ENCODE assay signal across 8 cellular contexts in genomic region chr15:85379403-85380131, GRCh38. TPM values are rescaled to one million over a fixed set of nuclear protein-coding genes. Genes with fewer than 3 reads are reported as not detected.
DNase-seq lines count a peak whose midpoint lies in the region; ATAC-seq, FAIRE-seq and TF ChIP-seq lines count a peak whose summit lies in the region.

No MANE protein-coding gene starts in this region.

- peak overlapping the region; percentile 80 for H3K4me2 ChIP-seq in OCI-LY1 (ENCODE audit: low read length)

- H2AFZ ChIP-seq in OCI-LY1 (ENCODE audit: low read length), result peak overlapping the region; percentile 58

- no peak for FAIRE-seq in kidney (lab: Jason Lieb, UNC)

- intact Hi-C loops in kidney (cut with DNase I), result no loop called here

- H3K9me3 ChIP-seq in OCI-LY1 (ENCODE audit: low read length) (no peaks in the 10 kb centered on the region), kidney (ENCODE audit: control insufficient read depth in 1 of 2, low read length in 2 of 2) (no peaks in the 10 kb centered on the region)

- H3K9me3 Mint-ChIP-seq in activated naive CD8-positive, alpha-beta T cell (ENCODE audit: low read depth), result no peaks in the 10 kb centered on the region

- peak; percentile 10 for DNase-seq in Daoy (ENCODE audit: low read depth)
- DNase-seq in kidney, result no peak
- DNase-seq in stimulated activated CD4-positive, alpha-beta T cell treated with anti-CD3 and anti-CD28 coated beads, TNF-alpha, amount 100 ng/mL, for 24 hours (ENCODE audit: low read depth in 3 of 3), result peak in 2 of 3 experiments; percentile 16 to 30
- DNase-seq in cerebellar cortex (ENCODE audit: low spot score), result no peak
- no peak for DNase-seq in NCI-H774 (lab: John Stamatoyannopoulos, UW)

- H3K9ac ChIP-seq in OCI-LY1 (ENCODE audit: low read length) (peak overlapping the region; percentile 73), kidney (ENCODE audit: low read length in 2 of 2) (peak overlapping the region; percentile 5 to 63)

- H4K20me1 ChIP-seq in OCI-LY1 (ENCODE audit: insufficient read depth, low read length), result no peaks in the 10 kb centered on the region

- H3K4me1 Mint-ChIP-seq in activated naive CD8-positive, alpha-beta T cell (ENCODE audit: low read depth), result peaks cover 52% of the 10 kb centered on the region

- no peaks in the 10 kb centered on the region for H3F3A ChIP-seq in OCI-LY1 (ENCODE audit: insufficient read depth, low read length)

- H3K4me1 ChIP-seq in OCI-LY1 (ENCODE audit: insufficient read depth, low read length, severe bottlenecking), result peaks cover 39% of the 10 kb centered on the region
- peaks cover 0 to 8% of the 10 kb centered on the region in 2 donors for H3K4me1 ChIP-seq in kidney (ENCODE audit: control insufficient read depth in 1 of 2, insufficient read depth in 1 of 2, low read depth in 1 of 2, low read length in 2 of 2)

- no peaks in the 10 kb centered on the region for H3K9me2 ChIP-seq in OCI-LY1 (ENCODE audit: low read depth, low read length)

- H3K27ac Mint-ChIP-seq in activated naive CD8-positive, alpha-beta T cell, result peak overlapping the region; percentile 88

- peaks cover under 1% of the 10 kb centered on the region for H3K36me3 Mint-ChIP-seq in activated naive CD8-positive, alpha-beta T cell

- H3K4me3 Mint-ChIP-seq in activated naive CD8-positive, alpha-beta T cell, result peak overlapping the region; percentile 87

- H3K27me3 Mint-ChIP-seq in activated naive CD8-positive, alpha-beta T cell, result no peaks in the 10 kb centered on the region

- H3K4me3 ChIP-seq in OCI-LY1 (ENCODE audit: low read depth, low read length, poor library complexity, severe bottlenecking), result peak overlapping the region; percentile 69
- peak overlapping the region; percentile 79 to 83 for H3K4me3 ChIP-seq in kidney (ENCODE audit: low read length in 2 of 2)

- ATAC-seq in HG03432 (IDR thresholded peaks at IDR 0.05; ENCODE audit: unreplicated experiment), result no peak

- H3K27me3 ChIP-seq in OCI-LY1 (ENCODE audit: insufficient read depth, low read length), result no peaks in the 10 kb centered on the region

- no peaks in the 10 kb centered on the region for H3K36me3 ChIP-seq in OCI-LY1 (ENCODE audit: insufficient read depth, low read length)
- H3K36me3 ChIP-seq in kidney (ENCODE audit: control insufficient read depth in 1 of 2, insufficient read depth in 2 of 2, low read length in 2 of 2), result no peaks in the 10 kb centered on the region

- no peak for TF ChIP-seq CTCF in OCI-LY1 (IDR thresholded peaks at IDR 0.05; ENCODE audit: low read length)
- TF ChIP-seq CTCF in kidney (IDR thresholded peaks at IDR 0.05; ENCODE audit: borderline replicate concordance, extremely low read depth, insufficient read depth), result no peak

- peaks cover 20% of the 10 kb centered on the region for H3K79me2 ChIP-seq in OCI-LY1 (ENCODE audit: insufficient read depth, low read length)

- H3K27ac ChIP-seq in OCI-LY1 (ENCODE audit: low read depth, low read length, poor library complexity, severe bottlenecking) (peak overlapping the region; percentile 70), kidney (ENCODE audit: low read depth in 2 of 2, low read length in 2 of 2) (peak overlapping the region in 1 of 2 donors; percentile 81)

RNA-seq across cellular contexts. Expression of gene AKAP13, which starts 0.8 kb away (rescaled TPM):
- 9.9 and 18.5 TPM in 2 replicates for total RNA-seq in Daoy (2014; rRNA removed; shearing (Covaris generic))
- total RNA-seq in kidney, result 174 TPM
- polyA plus RNA-seq in kidney (ENCODE audit: insufficient read depth, low read depth, low replicate concordance), result 18.8 TPM

Comparison
In these comparisons a context has a peak if more than half of its experiments do, and no peak if none do; other contexts are left out.
1. DNase-seq: peak in Daoy (single experiment) and stimulated activated CD4-positive, alpha-beta T cell treated with anti-CD3 and anti-CD28 coated beads, TNF-alpha, amount 100 ng/mL, for 24 hours (2 of 3); none in kidney (single experiment), cerebellar cortex (single experiment) and NCI-H774 (single experiment).